ENCODE assay signal across 27 cellular contexts in the genomic region with DNA sequence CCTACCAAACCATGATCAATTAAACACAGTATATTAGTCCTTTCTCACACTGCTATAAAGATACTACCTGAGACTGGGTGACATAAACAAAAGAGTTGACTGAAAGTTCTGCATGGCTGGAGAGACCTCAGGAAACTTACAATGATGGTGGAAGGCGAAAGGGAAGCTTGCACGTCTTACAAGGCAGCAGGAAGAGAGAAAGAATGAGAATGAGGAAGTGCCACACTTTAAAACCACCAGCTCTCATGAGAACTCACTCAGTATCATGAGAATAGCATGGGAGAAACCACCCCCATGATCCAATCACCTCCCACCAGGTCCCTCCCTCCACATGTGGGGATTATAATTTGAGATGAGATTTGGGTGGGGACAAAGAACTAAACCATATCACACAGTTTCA.
"Had no signal": no experiment of that assay in that cellular context is flagged by ENCODE, and none has a peak within 500 bp of the region (broad histone marks: within the 10 kb centered on the region; RNA-seq: fewer than 3 reads in every experiment).

No MANE protein-coding gene starts in this region.

- H3K4me3 ChIP-seq: hepatocyte, left lung, lower lobe of right lung, pancreas, prostate gland, skin epidermis, stomach, testis, thyroid gland, transverse colon, upper lobe of left lung, vagina had no signal

- H3K27ac ChIP-seq: hepatocyte, left lung, lower lobe of right lung, pancreas, prostate gland, skin epidermis, stomach, testis, thyroid gland, transverse colon, upper lobe of left lung, vagina had no signal

- H3K9me3 ChIP-seq: lower lobe of right lung, pancreas, prostate gland, testis, thyroid gland, transverse colon, upper lobe of left lung, vagina had no signal

- H3K27me3 ChIP-seq: hepatocyte, left lung, testis, thyroid gland, transverse colon, upper lobe of left lung, vagina had no signal

- DNase-seq: kidney glomerular epithelial cell; left cardiac atrium; left lung; lower lobe of right lung; mammary epithelial cell; mesenchymal stem cell; naive B cell; natural killer cell; pancreas; posterior cingulate gyrus; retina; right cardiac atrium; stimulated activated CD4-positive, alpha-beta T cell treated with anti-CD3 and anti-CD28 coated beads, Interleukin-12 subunit alpha, Interleukin-12 subunit beta, amount 100 ng/mL, for 4 hours; stimulated activated CD4-positive, alpha-beta T cell treated with anti-CD3 and anti-CD28 coated beads, Interleukin-15, amount 100 ng/mL, for 24 hours; stimulated activated CD4-positive, alpha-beta T cell treated with anti-CD3 and anti-CD28 coated beads, Interleukin-2, amount 100 ng/mL, for 24 hours; stimulated activated CD4-positive, alpha-beta T cell treated with anti-CD3 and anti-CD28 coated beads, Interleukin-4, amount 100 ng/mL, for 1 hour; stimulated activated naive B cell treated with anti-CD40 and anti-IgM and Interleukin-4, amounts not matched to agents 10 μg/mL and 1 μg/mL and 100 μg/mL, for 72 hours; stimulated activated naive CD8-positive, alpha-beta T cell treated with anti-CD3 and anti-CD28 coated beads, Interleukin-15, Interleukin-2, amounts not matched to agents 100 U/mL and 50 U/mL, for 24 hours; stomach; testis; thyroid gland; transverse colon; upper lobe of left lung had no signal

- H3K4me1 ChIP-seq: left lung, lower lobe of right lung, pancreas, stomach, transverse colon had no signal

- H3K36me3 ChIP-seq: left lung, lower lobe of right lung, pancreas, prostate gland, stomach, thyroid gland, transverse colon, upper lobe of left lung, vagina had no signal
